In the genomic region with DNA sequence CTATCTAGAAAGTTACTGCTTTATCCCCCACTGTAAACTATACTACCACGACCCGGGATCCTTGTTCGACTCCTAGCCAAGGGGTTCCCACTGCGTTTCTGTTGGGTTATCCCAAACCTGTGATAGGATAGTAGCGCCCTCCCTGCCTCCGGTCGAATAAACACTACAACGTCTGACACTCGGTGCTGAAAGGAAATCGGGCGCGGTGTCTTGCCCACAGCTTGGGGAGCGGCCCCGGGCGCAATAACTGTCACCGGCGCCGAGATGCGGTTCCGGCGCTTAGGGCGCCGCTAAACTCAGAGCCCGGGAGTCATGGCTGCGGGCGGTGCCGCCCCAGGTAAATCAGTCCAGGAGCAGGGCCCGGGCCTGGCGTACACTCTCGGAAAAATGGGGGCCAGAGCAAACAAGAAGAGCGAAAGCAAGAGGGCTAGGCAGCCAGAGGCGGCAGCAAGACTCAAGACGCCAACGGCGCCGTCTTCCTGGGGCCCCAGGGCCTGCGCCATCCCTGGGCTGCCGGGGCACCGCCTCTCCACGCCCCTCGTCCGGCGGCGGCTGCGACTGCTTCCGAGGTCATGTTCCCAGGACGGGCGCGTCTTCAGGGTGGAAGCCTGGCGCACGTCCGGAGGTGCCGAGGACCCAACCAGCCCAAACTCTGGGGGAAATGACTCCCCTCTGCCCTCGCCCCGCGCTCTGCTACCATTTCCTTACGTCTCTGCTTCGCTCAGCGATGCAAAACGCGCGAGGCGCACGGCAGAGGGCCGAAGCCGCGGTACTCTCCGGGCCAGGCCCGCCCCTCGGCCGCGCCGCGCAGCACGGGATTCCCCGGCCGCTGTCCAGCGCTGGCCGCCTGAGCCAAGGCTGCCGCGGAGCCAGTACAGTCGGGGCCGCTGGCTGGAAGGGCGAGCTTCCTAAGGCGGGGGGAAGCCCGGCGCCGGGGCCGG, we compare ENCODE assay signal across 8 cellular contexts. TPM values are rescaled to one million over a fixed set of nuclear protein-coding genes. Genes with fewer than 3 reads are reported as not detected.
DNase-seq lines count a peak whose midpoint lies in the region; ATAC-seq and TF ChIP-seq lines count a peak whose summit lies in the region.

TSS of gene DUT (plus strand) at position 575 of the 941 bp plus-strand sequence. CDS start at position 662, 87 bp downstream.

- H3K27me3 Mint-ChIP-seq in glutamatergic neuron (ENCODE audit: unreplicated experiment), result no peaks in the 10 kb centered on the region

- peaks cover 34 to 44% of the 10 kb centered on the region in 2 donors for H3K36me3 Mint-ChIP-seq in activated naive CD4-positive, alpha-beta T cell treated with anti-CD3 and anti-CD28 coated beads, Interleukin-2, amount 50 U/mL, for 72 hours
- no peaks in the 10 kb centered on the region for H3K36me3 Mint-ChIP-seq in glutamatergic neuron (ENCODE audit: unreplicated experiment)

- H3K4me2 ChIP-seq in KMS-11, result peak within 1 kb of the TSS; percentile 94

- H3K27ac Mint-ChIP-seq in activated naive CD4-positive, alpha-beta T cell treated with anti-CD3 and anti-CD28 coated beads, Interleukin-2, amount 50 U/mL, for 72 hours, result peak within 1 kb of the TSS; percentile 93 to 99
- H3K27ac Mint-ChIP-seq in glutamatergic neuron (ENCODE audit: unreplicated experiment), result peak within 1 kb of the TSS; percentile 86

- H3K4me1 Mint-ChIP-seq in glutamatergic neuron (ENCODE audit: low read depth, unreplicated experiment), result peaks cover 4% of the 10 kb centered on the region

- peak within 1 kb of the TSS; percentile 96 for H3K9ac ChIP-seq in KMS-11

- TF ChIP-seq POLR2A in ovary (IDR thresholded peaks at IDR 0.05) (peak; percentile 82), thyroid gland (IDR thresholded peaks at IDR 0.05) (peak; percentile 41 to 95)

- peak within 1 kb of the TSS; percentile 95 for H3K27ac ChIP-seq in KMS-11
- peak within 1 kb of the TSS; percentile 94 to 96 for H3K27ac ChIP-seq in ovary
- H3K27ac ChIP-seq in thyroid gland, result peak within 1 kb of the TSS; percentile 82 to 99 (median 89)

- 0 to 1% (median 0%) methylated on average over 72 to 88 of the region's 89 CpGs for WGBS in ovary, 3 donors
- 0 to 1% methylated on average over 19 to 66 of the region's 89 CpGs for WGBS in thyroid gland, 2 donors

- H4K20me1 ChIP-seq in KMS-11 (ENCODE audit: insufficient read depth), result no peaks in the 10 kb centered on the region

- intact Hi-C loops in ovary (cut with DNase I), result no loop called here
- intact Hi-C loops in thyroid gland (cut with DNase I), result no loop called here

- H3K9me3 Mint-ChIP-seq in activated naive CD4-positive, alpha-beta T cell treated with anti-CD3 and anti-CD28 coated beads, Interleukin-2, amount 50 U/mL, for 72 hours, result no peaks in the 10 kb centered on the region
- H3K9me3 Mint-ChIP-seq in glutamatergic neuron (ENCODE audit: unreplicated experiment), result peaks cover 1% of the 10 kb centered on the region

- H2AFZ ChIP-seq in KMS-11 (ENCODE audit: low read depth), result peak within 1 kb of the TSS; percentile 85

- H3K36me3 ChIP-seq in KMS-11 (ENCODE audit: insufficient read depth), result no peaks in the 10 kb centered on the region
- H3K36me3 ChIP-seq in ovary, result no peaks in the 10 kb centered on the region
- peaks cover 5 to 7% of the 10 kb centered on the region in 2 donors for H3K36me3 ChIP-seq in thyroid gland

- peak; percentile 18; the same call in 1 of the 2 replicates for TF ChIP-seq CTCF in KMS-11 (conservative IDR thresholded peaks at IDR 0.05; ENCODE audit: low read depth, low read length)
- TF ChIP-seq CTCF in glutamatergic neuron (IDR thresholded peaks at IDR 0.05; ENCODE audit: partially characterized antibody, unreplicated experiment), result no peak
- peak in 1 of 3 donors; percentile 12 for TF ChIP-seq CTCF in ovary (IDR thresholded peaks at IDR 0.05)
- no peak for TF ChIP-seq CTCF in thyroid gland (IDR thresholded peaks at IDR 0.05)

- H3K9me3 ChIP-seq in ovary, result no peaks in the 10 kb centered on the region
- H3K9me3 ChIP-seq in thyroid gland, result no peaks in the 10 kb centered on the region

- H3K27me3 ChIP-seq in KMS-11 (ENCODE audit: insufficient read depth, low read depth) (no peaks in the 10 kb centered on the region), ovary (no peaks in the 10 kb centered on the region), thyroid gland (no peaks in the 10 kb centered on the region)

- H3K4me3 ChIP-seq in KMS-11 (IDR thresholded peaks at IDR 0.05; ENCODE audit: insufficient read depth, low read depth, low read length) (peak within 1 kb of the TSS; percentile 1), ovary (peak within 1 kb of the TSS; percentile 80), thyroid gland (replicated peaks in 1 of 3) (peak within 1 kb of the TSS; percentile 85 to 100 (median 94))

- H3K79me2 ChIP-seq in KMS-11 (ENCODE audit: insufficient read depth, low read depth), result peaks cover 42% of the 10 kb centered on the region

- DNase-seq in EL (peak; percentile 83), glutamatergic neuron (peak; percentile 85), ovary (peak; percentile 81 to 91 (median 87)), thyroid gland (peak; percentile 82 to 85)
- DNase-seq in activated naive CD4-positive, alpha-beta T cell treated with anti-CD3 and anti-CD28 coated beads, Interleukin-2, amount 50 U/mL, for 72 hours (ENCODE audit: low spot score in 2 of 2), result peak; percentile 80 to 82

- H3K4me3 Mint-ChIP-seq in glutamatergic neuron (ENCODE audit: unreplicated experiment), result peak within 1 kb of the TSS; percentile 97

- no peak for TF ChIP-seq EP300 in ovary (IDR thresholded peaks at IDR 0.05)

- H3K4me1 ChIP-seq in KMS-11 (ENCODE audit: low read depth, poor library complexity, severe bottlenecking) (peaks cover 38% of the 10 kb centered on the region), ovary (ENCODE audit: insufficient read depth) (peaks cover 4% of the 10 kb centered on the region), thyroid gland (peaks cover 18 to 19% of the 10 kb centered on the region in 2 donors)

- ATAC-seq in GM21786 (IDR thresholded peaks at IDR 0.05; ENCODE audit: unreplicated experiment), result peak; percentile 85
- peak; percentile 95 for ATAC-seq in SK-N-SH treated with all-trans-retinoic acid at 6 μM for 48 hours
- peak; percentile 86 to 90 for ATAC-seq in activated naive CD4-positive, alpha-beta T cell treated with anti-CD3 and anti-CD28 coated beads, Interleukin-2, amount 50 U/mL, for 72 hours

TF ChIP-seq in SK-N-SH treated with all-trans-retinoic acid at 6 μM for 48 hours, 23 proteins besides CTCF, POLR2A, EP300 and RAD21:
- no peak for TF ChIP-seq RARB (CRISPR knock-in tag; IDR thresholded peaks at IDR 0.05)
- TF ChIP-seq ZFP3 (CRISPR knock-in tag; IDR thresholded peaks at IDR 0.05), result peak; percentile 41; the same call in 1 of the 2 replicates

RNA-seq across cellular contexts. Expression of gene DUT, which starts in this region (rescaled TPM):
- total RNA-seq in activated naive CD4-positive, alpha-beta T cell treated with anti-CD3 and anti-CD28 coated beads, Interleukin-2, amount 50 U/mL, for 72 hours, result 100 to 1,000 TPM; 314 to 423 TPM
- total RNA-seq in glutamatergic neuron (ENCODE audit: unreplicated experiment) (34.3 TPM), ovary (100 to 1,000 TPM in 3 of 7 donors, 10 to 100 TPM in 4; 72.6 to 131 (median 95.0) TPM), thyroid gland (100 to 1,000 TPM in 3 of 4 donors, 10 to 100 TPM in 1; 77.6 to 194 (median 138) TPM)
- 10 to 100 TPM; 63.1 to 84.1 TPM for polyA plus RNA-seq in ovary

Comparison
In these comparisons a context has a peak if more than half of its experiments do, and no peak if none do; other contexts are left out.
1. Peak in every context shown above with its lines: DNase-seq, ATAC-seq, H3K4me3 ChIP-seq and H3K27ac ChIP-seq.
2. H3K4me3 ChIP-seq: peak in every context shown above with its lines; median percentile 94 in thyroid gland; 80 in ovary; 1 in KMS-11.